In genomic region chr19:48970923-48971395, GRCh38 we compare ENCODE assay signal across 8 cellular contexts. TPM values are rescaled to one million over a fixed set of nuclear protein-coding genes. Genes with fewer than 3 reads are reported as not detected.
A peak's percentile ranks its signal among the peaks of the same experiment; 100 is the strongest.
DNase-seq lines count a peak whose midpoint lies in the region; ATAC-seq and TF ChIP-seq lines count a peak whose summit lies in the region.

No MANE protein-coding gene starts in this region.

- no peaks in the 10 kb centered on the region for H3K9me3 ChIP-seq in lower lobe of right lung

- ATAC-seq in lower lobe of right lung (peak; percentile 81), HG03342 (IDR thresholded peaks at IDR 0.05; ENCODE audit: unreplicated experiment) (no peak)

- peaks cover 32% of the 10 kb centered on the region for H3K4me1 ChIP-seq in lower lobe of right lung

- H3K4me3 ChIP-seq in coronary artery (no peak overlapping the region), lower lobe of right lung (no peak overlapping the region)

- DNase-seq in SIG-M5 treated with dmso at 0.1 percent for 504 hours (lab: John Stamatoyannopoulos, UW; ENCODE audit: unreplicated experiment), result peak; percentile 78
- DNase-seq in SIG-M5 (lab: John Stamatoyannopoulos, UW), result no peak
- peak; percentile 72 for DNase-seq in NCI-H460 (ENCODE audit: extremely low read depth, low read depth)
- peak; percentile 88 for DNase-seq in activated CD4-positive, alpha-beta T cell treated with anti-CD3 and anti-CD28 coated beads for 48 hours
- DNase-seq in coronary artery (ENCODE audit: low spot score), result no peak
- DNase-seq in lower lobe of right lung, result peak; percentile 90
- DNase-seq in stimulated activated CD8-positive, alpha-beta memory T cell treated with anti-CD3 and anti-CD28 coated beads, Interleukin-15, amount 100 ng/mL, for 24 hours (ENCODE audit: low read depth), result peak; percentile 84

- TF ChIP-seq CTCF in coronary artery (IDR thresholded peaks at IDR 0.05) (peak; percentile 92), lower lobe of right lung (IDR thresholded peaks at IDR 0.05) (peak; percentile 97)

- no peaks in the 10 kb centered on the region for H3K27me3 ChIP-seq in lower lobe of right lung (ENCODE audit: low read depth)

- H3K36me3 ChIP-seq in lower lobe of right lung, result peaks cover 83% of the 10 kb centered on the region

- H3K27ac ChIP-seq in coronary artery (no peak overlapping the region), lower lobe of right lung (no peak overlapping the region)

- intact Hi-C loops in lower lobe of right lung (cut with DNase I), result no loop called here

RNA-seq across cellular contexts. Expression of gene FTL, which starts 5.8 kb away (rescaled TPM):
- 10,502 and 11,625 TPM in 2 replicates for total RNA-seq in NCI-H460 (2014; rRNA removed; shearing (Covaris generic))
- 7,242 and 8,542 TPM in 2 replicates for polyA plus RNA-seq in NCI-H460 (2014; cell fraction: nucleus; rRNA removed)
- total RNA-seq in lower lobe of right lung, result 9,799 TPM

RNA-seq across cellular contexts. Expression of gene BAX, which starts 16.3 kb away (rescaled TPM):
- 93.6 and 95.9 TPM in 2 replicates for total RNA-seq in NCI-H460 (2014; rRNA removed; shearing (Covaris generic))
- 82.6 and 96.7 TPM in 2 replicates for polyA plus RNA-seq in NCI-H460 (2014; cell fraction: nucleus; rRNA removed)
- 142 TPM for total RNA-seq in lower lobe of right lung

RNA-seq across cellular contexts. Expression of gene GYS1, which starts 22.1 kb away (rescaled TPM):
- 17.5 and 19.8 TPM in 2 replicates for total RNA-seq in NCI-H460 (2014; rRNA removed; shearing (Covaris generic))
- polyA plus RNA-seq in NCI-H460 (2014; cell fraction: nucleus; rRNA removed), result 24.3 and 38.6 TPM in 2 replicates
- total RNA-seq in lower lobe of right lung, result 24.8 TPM

RNA-seq across cellular contexts. Expression of gene RUVBL2, which starts 22.7 kb away (rescaled TPM):
- 165 and 179 TPM in 2 replicates for total RNA-seq in NCI-H460 (2014; rRNA removed; shearing (Covaris generic))
- polyA plus RNA-seq in NCI-H460 (2014; cell fraction: nucleus; rRNA removed), result 288 and 321 TPM in 2 replicates
- total RNA-seq in lower lobe of right lung, result 45.3 TPM

RNA-seq across cellular contexts. Expression of gene DHDH, which starts 37.5 kb away (rescaled TPM):
- total RNA-seq in NCI-H460 (2014; rRNA removed; shearing (Covaris generic)), result 0.55 TPM in 1 of 2 replicates, not detected in the other
- polyA plus RNA-seq in NCI-H460 (2014; cell fraction: nucleus; rRNA removed), result not detected in 2 replicates
- total RNA-seq in lower lobe of right lung, result 1.9 TPM

Comparison
In these comparisons a context has a peak if more than half of its experiments do, and no peak if none do; other contexts are left out.
1. DNase-seq: peak in SIG-M5 treated with dmso at 0.1 percent for 504 hours (single experiment), NCI-H460 (single experiment), activated CD4-positive, alpha-beta T cell treated with anti-CD3 and anti-CD28 coated beads for 48 hours (single experiment), lower lobe of right lung (single experiment) and stimulated activated CD8-positive, alpha-beta memory T cell treated with anti-CD3 and anti-CD28 coated beads, Interleukin-15, amount 100 ng/mL, for 24 hours (single experiment); none in SIG-M5 (single experiment) and coronary artery (single experiment).